In the genomic region with DNA sequence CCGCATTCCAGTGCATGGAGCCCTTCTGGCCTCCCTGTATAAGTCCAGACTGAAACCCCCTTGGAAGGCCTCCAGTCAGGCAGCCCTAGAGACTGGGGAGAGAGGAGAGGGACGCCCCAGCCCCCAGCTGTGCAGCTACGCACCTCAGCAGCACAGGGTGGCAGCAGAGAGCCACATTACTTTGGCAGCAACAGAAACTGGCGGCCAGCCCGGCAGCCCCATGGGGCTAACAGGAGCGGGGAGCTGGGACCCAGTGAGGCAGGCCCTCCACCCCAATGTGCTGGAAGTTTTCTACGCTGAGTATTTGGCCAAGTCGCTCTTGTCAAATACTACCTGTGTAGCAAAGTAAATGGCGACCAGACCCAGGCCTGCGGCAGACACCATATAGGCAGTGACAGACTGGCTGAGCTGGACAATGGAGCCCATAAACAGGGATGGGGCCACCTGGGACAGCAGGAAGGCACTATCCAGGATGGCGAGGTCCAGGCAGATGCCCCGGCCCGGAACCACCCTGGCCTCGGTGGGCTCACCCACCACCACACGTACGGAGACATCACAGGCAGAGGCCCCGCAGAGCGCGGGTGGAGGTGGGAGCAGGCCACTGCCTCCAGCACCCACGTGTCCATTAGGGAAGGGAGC, we compare ENCODE assay signal across 1 cellular context.
TF ChIP-seq lines count a peak whose summit lies in the region.

No MANE protein-coding gene starts in this region.

TF ChIP-seq in HCT116, 20 proteins besides CTCF, POLR2A, EP300 and RAD21 (continued from another document):
- TF ChIP-seq, protein P1, sequence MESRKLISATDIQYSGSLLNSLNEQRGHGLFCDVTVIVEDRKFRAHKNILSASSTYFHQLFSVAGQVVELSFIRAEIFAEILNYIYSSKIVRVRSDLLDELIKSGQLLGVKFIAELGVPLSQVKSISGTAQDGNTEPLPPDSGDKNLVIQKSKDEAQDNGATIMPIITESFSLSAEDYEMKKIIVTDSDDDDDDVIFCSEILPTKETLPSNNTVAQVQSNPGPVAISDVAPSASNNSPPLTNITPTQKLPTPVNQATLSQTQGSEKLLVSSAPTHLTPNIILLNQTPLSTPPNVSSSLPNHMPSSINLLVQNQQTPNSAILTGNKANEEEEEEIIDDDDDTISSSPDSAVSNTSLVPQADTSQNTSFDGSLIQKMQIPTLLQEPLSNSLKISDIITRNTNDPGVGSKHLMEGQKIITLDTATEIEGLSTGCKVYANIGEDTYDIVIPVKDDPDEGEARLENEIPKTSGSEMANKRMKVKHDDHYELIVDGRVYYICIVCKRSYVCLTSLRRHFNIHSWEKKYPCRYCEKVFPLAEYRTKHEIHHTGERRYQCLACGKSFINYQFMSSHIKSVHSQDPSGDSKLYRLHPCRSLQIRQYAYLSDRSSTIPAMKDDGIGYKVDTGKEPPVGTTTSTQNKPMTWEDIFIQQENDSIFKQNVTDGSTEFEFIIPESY (IDR thresholded peaks at IDR 0.05; ENCODE audit: extremely low read depth, insufficient replicate concordance, low read length): no peak
